In the genomic region with DNA sequence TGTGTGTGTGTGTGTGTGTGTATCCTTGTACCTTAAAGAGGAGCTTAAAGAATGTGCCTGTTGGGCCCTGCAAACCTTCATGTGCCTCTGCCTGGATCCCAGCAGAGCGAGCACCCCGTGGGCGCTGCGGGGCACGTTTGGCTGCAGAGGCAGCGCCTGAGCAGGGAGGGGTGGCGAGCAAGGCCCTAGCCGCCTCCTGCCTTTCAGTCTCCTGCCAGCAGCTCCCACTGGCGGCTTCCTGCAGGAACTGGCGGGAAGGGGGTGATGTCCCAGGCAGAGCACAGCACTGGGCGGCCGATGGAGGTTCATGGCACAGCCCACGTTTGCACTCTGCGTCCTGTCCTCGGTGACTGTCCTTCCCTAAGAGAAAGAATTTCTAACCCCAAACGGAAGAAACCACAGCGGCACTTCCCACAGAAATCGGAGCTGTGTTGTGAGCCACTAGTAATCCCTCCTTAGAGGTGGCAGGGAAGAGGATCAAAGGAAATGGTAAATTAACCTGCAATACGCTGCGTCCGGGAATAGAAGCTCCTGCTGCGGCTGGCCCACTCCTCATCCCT, we compare ENCODE assay signal across 1 cellular context.
A peak's percentile ranks its signal among the peaks of the same experiment; 100 is the strongest.
TF ChIP-seq lines count a peak whose summit lies in the region.

No MANE protein-coding gene starts in this region.

TF ChIP-seq in HepG2, 621 proteins besides CTCF, POLR2A, EP300 and RAD21 (continued from another document and continues in another):
- TF ChIP-seq ETS1 (CRISPR knock-in tag; IDR thresholded peaks at IDR 0.05) (no peak), TIGD3 (CRISPR knock-in tag; IDR thresholded peaks at IDR 0.05; ENCODE audit: borderline replicate concordance) (no peak), HDAC2 (CRISPR knock-in tag; IDR thresholded peaks at IDR 0.05) (0 out of 2 replicates have a peak, but pooled peaks have one; percentile 46), ZMAT3 (CRISPR knock-in tag; conservative IDR thresholded peaks at IDR 0.05) (no peak), STAT5B (CRISPR knock-in tag; IDR thresholded peaks at IDR 0.05) (peak; percentile 22; the same call in 1 of the 2 replicates), SIX4 (CRISPR knock-in tag; IDR thresholded peaks at IDR 0.05) (no peak), YEATS2 (CRISPR knock-in tag; IDR thresholded peaks at IDR 0.05; ENCODE audit: borderline replicate concordance) (no peak), FOXA3 (CRISPR knock-in tag; IDR thresholded peaks at IDR 0.05) (0 out of 2 replicates have a peak, but pooled peaks have one; percentile 26), ZNF639 (CRISPR knock-in tag; conservative IDR thresholded peaks at IDR 0.05) (no peak), ZNF512 (CRISPR knock-in tag; IDR thresholded peaks at IDR 0.05) (no peak), ZBTB3 (CRISPR knock-in tag; IDR thresholded peaks at IDR 0.05; ENCODE audit: borderline replicate concordance, low read depth) (no peak), GTF3A (CRISPR knock-in tag; conservative IDR thresholded peaks at IDR 0.05) (no peak), SMAD1 (CRISPR knock-in tag; IDR thresholded peaks at IDR 0.05; ENCODE audit: borderline replicate concordance, low read depth) (peak; percentile 82; the same call in 1 of the 2 replicates), NR3C1 (CRISPR knock-in tag; IDR thresholded peaks at IDR 0.05) (no peak), SP5 (CRISPR knock-in tag; IDR thresholded peaks at IDR 0.05; ENCODE audit: borderline replicate concordance, low read depth) (no peak), JARID2 (CRISPR knock-in tag; IDR thresholded peaks at IDR 0.05; ENCODE audit: insufficient replicate concordance) (no peak), ZNF441 (CRISPR knock-in tag; IDR thresholded peaks at IDR 0.05; ENCODE audit: borderline replicate concordance) (no peak), BRCA1 (CRISPR knock-in tag; IDR thresholded peaks at IDR 0.05) (no peak), MYPOP (CRISPR knock-in tag; IDR thresholded peaks at IDR 0.05) (0 out of 2 replicates have a peak, but pooled peaks have one; percentile 52), RFX3 (CRISPR knock-in tag; IDR thresholded peaks at IDR 0.05) (no peak), ZNF691 (CRISPR knock-in tag; IDR thresholded peaks at IDR 0.05; ENCODE audit: borderline replicate concordance, low read depth) (peak; percentile 85; the same call in 1 of the 2 replicates), PBX3 (CRISPR knock-in tag; IDR thresholded peaks at IDR 0.05; ENCODE audit: borderline replicate concordance) (no peak), ZNF260 (CRISPR knock-in tag; IDR thresholded peaks at IDR 0.05; ENCODE audit: borderline replicate concordance, low read depth) (no peak), ZNF484 (CRISPR knock-in tag; IDR thresholded peaks at IDR 0.05; ENCODE audit: borderline replicate concordance, low read depth) (no peak), GPBP1L1 (CRISPR knock-in tag; IDR thresholded peaks at IDR 0.05) (no peak), SYNCRIP (IDR thresholded peaks at IDR 0.05; ENCODE audit: insufficient read depth, low read depth, low read length) (no peak), PLRG1 (conservative IDR thresholded peaks at IDR 0.05) (no peak), ESRRA (CRISPR knock-in tag; IDR thresholded peaks at IDR 0.05; ENCODE audit: low read depth) (0 out of 2 replicates have a peak, but pooled peaks have one; percentile 31), MTA3 (CRISPR knock-in tag; IDR thresholded peaks at IDR 0.05) (no peak), JUN (CRISPR knock-in tag; IDR thresholded peaks at IDR 0.05) (no peak), DNMT3B (CRISPR knock-in tag; conservative IDR thresholded peaks at IDR 0.05) (no peak), ZNF546 (CRISPR knock-in tag; conservative IDR thresholded peaks at IDR 0.05) (no peak)
- TF ChIP-seq, protein P1, sequence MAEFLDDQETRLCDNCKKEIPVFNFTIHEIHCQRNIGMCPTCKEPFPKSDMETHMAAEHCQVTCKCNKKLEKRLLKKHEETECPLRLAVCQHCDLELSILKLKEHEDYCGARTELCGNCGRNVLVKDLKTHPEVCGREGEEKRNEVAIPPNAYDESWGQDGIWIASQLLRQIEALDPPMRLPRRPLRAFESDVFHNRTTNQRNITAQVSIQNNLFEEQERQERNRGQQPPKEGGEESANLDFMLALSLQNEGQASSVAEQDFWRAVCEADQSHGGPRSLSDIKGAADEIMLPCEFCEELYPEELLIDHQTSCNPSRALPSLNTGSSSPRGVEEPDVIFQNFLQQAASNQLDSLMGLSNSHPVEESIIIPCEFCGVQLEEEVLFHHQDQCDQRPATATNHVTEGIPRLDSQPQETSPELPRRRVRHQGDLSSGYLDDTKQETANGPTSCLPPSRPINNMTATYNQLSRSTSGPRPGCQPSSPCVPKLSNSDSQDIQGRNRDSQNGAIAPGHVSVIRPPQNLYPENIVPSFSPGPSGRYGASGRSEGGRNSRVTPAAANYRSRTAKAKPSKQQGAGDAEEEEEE (CRISPR knock-in tag; IDR thresholded peaks at IDR 0.05; ENCODE audit: borderline replicate concordance) = no peak
- TF ChIP-seq, protein P2, sequence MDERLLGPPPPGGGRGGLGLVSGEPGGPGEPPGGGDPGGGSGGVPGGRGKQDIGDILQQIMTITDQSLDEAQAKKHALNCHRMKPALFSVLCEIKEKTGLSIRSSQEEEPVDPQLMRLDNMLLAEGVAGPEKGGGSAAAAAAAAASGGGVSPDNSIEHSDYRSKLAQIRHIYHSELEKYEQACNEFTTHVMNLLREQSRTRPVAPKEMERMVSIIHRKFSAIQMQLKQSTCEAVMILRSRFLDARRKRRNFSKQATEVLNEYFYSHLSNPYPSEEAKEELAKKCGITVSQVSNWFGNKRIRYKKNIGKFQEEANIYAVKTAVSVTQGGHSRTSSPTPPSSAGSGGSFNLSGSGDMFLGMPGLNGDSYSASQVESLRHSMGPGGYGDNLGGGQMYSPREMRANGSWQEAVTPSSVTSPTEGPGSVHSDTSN (CRISPR knock-in tag; IDR thresholded peaks at IDR 0.05) = no peak
- TF ChIP-seq, protein P3, sequence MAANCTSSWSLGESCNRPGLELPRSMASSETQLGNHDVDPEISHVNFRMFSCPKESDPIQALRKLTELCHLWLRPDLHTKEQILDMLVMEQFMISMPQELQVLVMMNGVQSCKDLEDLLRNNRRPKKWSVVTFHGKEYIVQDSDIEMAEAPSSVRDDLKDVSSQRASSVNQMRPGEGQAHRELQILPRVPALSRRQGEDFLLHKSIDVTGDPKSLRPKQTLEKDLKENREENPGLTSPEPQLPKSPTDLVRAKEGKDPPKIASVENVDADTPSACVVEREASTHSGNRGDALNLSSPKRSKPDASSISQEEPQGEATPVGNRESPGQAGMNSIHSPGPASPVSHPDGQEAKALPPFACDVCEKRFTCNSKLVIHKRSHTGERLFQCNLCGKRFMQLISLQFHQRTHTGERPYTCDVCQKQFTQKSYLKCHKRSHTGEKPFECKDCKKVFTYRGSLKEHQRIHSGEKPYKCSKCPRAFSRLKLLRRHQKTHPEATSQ (CRISPR knock-in tag; IDR thresholded peaks at IDR 0.05; ENCODE audit: borderline replicate concordance) = no peak
- TF ChIP-seq, protein P4, sequence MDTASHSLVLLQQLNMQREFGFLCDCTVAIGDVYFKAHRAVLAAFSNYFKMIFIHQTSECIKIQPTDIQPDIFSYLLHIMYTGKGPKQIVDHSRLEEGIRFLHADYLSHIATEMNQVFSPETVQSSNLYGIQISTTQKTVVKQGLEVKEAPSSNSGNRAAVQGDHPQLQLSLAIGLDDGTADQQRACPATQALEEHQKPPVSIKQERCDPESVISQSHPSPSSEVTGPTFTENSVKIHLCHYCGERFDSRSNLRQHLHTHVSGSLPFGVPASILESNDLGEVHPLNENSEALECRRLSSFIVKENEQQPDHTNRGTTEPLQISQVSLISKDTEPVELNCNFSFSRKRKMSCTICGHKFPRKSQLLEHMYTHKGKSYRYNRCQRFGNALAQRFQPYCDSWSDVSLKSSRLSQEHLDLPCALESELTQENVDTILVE (CRISPR knock-in tag; IDR thresholded peaks at IDR 0.05) = no peak
- TF ChIP-seq, protein P5, sequence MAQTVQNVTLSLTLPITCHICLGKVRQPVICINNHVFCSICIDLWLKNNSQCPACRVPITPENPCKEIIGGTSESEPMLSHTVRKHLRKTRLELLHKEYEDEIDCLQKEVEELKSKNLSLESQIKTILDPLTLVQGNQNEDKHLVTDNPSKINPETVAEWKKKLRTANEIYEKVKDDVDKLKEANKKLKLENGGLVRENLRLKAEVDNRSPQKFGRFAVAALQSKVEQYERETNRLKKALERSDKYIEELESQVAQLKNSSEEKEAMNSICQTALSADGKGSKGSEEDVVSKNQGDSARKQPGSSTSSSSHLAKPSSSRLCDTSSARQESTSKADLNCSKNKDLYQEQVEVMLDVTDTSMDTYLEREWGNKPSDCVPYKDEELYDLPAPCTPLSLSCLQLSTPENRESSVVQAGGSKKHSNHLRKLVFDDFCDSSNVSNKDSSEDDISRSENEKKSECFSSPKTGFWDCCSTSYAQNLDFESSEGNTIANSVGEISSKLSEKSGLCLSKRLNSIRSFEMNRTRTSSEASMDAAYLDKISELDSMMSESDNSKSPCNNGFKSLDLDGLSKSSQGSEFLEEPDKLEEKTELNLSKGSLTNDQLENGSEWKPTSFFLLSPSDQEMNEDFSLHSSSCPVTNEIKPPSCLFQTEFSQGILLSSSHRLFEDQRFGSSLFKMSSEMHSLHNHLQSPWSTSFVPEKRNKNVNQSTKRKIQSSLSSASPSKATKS (CRISPR knock-in tag; IDR thresholded peaks at IDR 0.05) = no peak
